Comparison of ENCODE assay signal across 8 cellular contexts in the genomic region with DNA sequence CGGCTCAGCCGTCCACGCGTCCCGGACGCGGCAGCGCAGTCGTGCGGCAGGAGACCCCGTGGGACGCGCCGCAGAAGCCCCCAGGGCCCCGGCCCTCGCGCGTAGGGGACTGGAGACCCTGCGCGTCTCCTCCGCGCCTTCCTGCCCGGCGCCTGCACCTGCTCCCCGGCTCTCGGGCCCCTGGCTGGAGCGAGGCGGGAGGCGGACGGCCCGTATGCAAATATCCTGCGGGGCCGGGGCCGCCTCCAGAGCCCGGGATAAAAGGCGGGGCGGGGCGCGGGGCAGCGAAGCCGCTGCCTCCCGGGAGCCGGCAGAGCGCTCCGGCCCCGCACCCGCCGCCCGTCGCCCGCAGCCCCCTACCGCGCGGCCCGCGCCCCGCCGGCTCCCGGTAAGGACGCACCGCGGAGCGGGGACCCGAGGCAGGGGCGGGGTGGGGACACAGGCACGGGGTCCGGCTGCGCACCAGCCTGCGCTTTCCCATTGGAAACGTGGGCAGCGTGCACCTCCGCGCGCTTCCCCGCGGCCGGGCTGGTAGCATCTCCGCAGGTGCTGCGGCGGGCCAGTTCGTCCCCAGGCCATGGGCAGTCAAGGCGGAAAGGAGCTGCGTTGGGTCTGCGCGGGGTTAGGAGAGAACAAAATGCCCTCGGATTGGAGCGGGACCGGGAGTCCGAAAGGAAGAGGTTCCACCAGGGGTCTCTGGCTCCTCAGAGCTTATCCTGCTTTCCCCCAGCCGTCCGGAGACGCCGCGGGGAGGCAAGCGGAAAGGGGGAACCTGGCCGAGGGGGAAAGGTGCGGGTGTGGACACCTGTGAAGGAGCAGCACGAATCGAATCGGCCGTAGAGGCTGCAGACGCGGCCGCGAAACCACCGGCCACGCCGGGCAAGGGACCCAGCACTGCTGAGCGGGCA.
A peak's percentile ranks its signal among the peaks of the same experiment; 100 is the strongest.
DNase-seq lines count a peak whose midpoint lies in the region; TF ChIP-seq lines count a peak whose summit lies in the region.

A gene with protein sequence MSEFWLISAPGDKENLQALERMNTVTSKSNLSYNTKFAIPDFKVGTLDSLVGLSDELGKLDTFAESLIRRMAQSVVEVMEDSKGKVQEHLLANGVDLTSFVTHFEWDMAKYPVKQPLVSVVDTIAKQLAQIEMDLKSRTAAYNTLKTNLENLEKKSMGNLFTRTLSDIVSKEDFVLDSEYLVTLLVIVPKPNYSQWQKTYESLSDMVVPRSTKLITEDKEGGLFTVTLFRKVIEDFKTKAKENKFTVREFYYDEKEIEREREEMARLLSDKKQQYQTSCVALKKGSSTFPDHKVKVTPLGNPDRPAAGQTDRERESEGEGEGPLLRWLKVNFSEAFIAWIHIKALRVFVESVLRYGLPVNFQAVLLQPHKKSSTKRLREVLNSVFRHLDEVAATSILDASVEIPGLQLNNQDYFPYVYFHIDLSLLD (plus strand): TSS at position 287 of the 908 bp plus-strand sequence. CDS start 1,220 bp downstream, outside the sequence.

- H3K27me3 Mint-ChIP-seq in activated T-cell treated with anti-CD3 and anti-CD28 coated beads, Interleukin-2, amount 50 U/mL, for 24 hours: peaks cover 73% of the 10 kb centered on the region
- peaks cover 96% of the 10 kb centered on the region for H3K27me3 Mint-ChIP-seq in nephron (ENCODE audit: low read depth)

- peak within 1 kb of the TSS; percentile 64 for H3K4me3 Mint-ChIP-seq in activated T-cell treated with anti-CD3 and anti-CD28 coated beads, Interleukin-2, amount 50 U/mL, for 24 hours
- peak within 1 kb of the TSS; percentile 70 to 77 (median 73) for H3K4me3 Mint-ChIP-seq in nephron

- H3K9me3 ChIP-seq in HAP-1: no peaks in the 10 kb centered on the region; the same call in 1 of the 2 replicates
- H3K9me3 ChIP-seq in effector memory CD4-positive, alpha-beta T cell (ENCODE audit: control insufficient read depth, low read length): no peaks in the 10 kb centered on the region

- H3K27ac ChIP-seq in effector memory CD4-positive, alpha-beta T cell (ENCODE audit: insufficient read depth, low read length, poor library complexity, severe bottlenecking): no peak within 1 kb of the TSS
- no peak within 1 kb of the TSS for H3K27ac ChIP-seq in caudate nucleus (ENCODE audit: low read depth, low read length)

- no peaks in the 10 kb centered on the region for H3K36me3 ChIP-seq in HAP-1 (replicated peaks)
- no peaks in the 10 kb centered on the region for H3K36me3 ChIP-seq in effector memory CD4-positive, alpha-beta T cell (ENCODE audit: control insufficient read depth, insufficient read depth, low read length)

- H3K27me3 ChIP-seq in HAP-1 (ENCODE audit: low read depth): peaks cover 51% of the 10 kb centered on the region
- H3K27me3 ChIP-seq in effector memory CD4-positive, alpha-beta T cell (replicated peaks; ENCODE audit: control insufficient read depth, insufficient read depth, low read length, poor library complexity, severe bottlenecking): peaks cover 18% of the 10 kb centered on the region

- H3K27ac Mint-ChIP-seq in activated T-cell treated with anti-CD3 and anti-CD28 coated beads, Interleukin-2, amount 50 U/mL, for 24 hours: no peak within 1 kb of the TSS
- no peak within 1 kb of the TSS for H3K27ac Mint-ChIP-seq in nephron

- peaks cover 11% of the 10 kb centered on the region for H3K4me1 Mint-ChIP-seq in activated T-cell treated with anti-CD3 and anti-CD28 coated beads, Interleukin-2, amount 50 U/mL, for 24 hours (ENCODE audit: low read depth)
- no peaks in the 10 kb centered on the region for H3K4me1 Mint-ChIP-seq in nephron

- TF ChIP-seq CTCF in nephron (IDR thresholded peaks at IDR 0.05; ENCODE audit: unreplicated experiment in 3 of 3): no peak

- H3K9me3 Mint-ChIP-seq in activated T-cell treated with anti-CD3 and anti-CD28 coated beads, Interleukin-2, amount 50 U/mL, for 24 hours: no peaks in the 10 kb centered on the region
- H3K9me3 Mint-ChIP-seq in nephron: no peaks in the 10 kb centered on the region

- H3K36me3 Mint-ChIP-seq in activated T-cell treated with anti-CD3 and anti-CD28 coated beads, Interleukin-2, amount 50 U/mL, for 24 hours (ENCODE audit: low read depth): no peaks in the 10 kb centered on the region
- H3K36me3 Mint-ChIP-seq in nephron (ENCODE audit: low read depth): no peaks in the 10 kb centered on the region

- peaks cover 5% of the 10 kb centered on the region; the same call in 1 of the 2 replicates for H3K4me1 ChIP-seq in HAP-1
- H3K4me1 ChIP-seq in effector memory CD4-positive, alpha-beta T cell (ENCODE audit: control insufficient read depth, insufficient read depth, low read length, poor library complexity, severe bottlenecking): peaks cover 4% of the 10 kb centered on the region

- in situ Hi-C loops in HAP-1 (cut with MboI; ENCODE audit: low sequenced_read_pairs): no loop called here

- peak within 1 kb of the TSS; percentile 44 for H3K4me3 ChIP-seq in HAP-1
- peak within 1 kb of the TSS; percentile 39 for H3K4me3 ChIP-seq in effector memory CD4-positive, alpha-beta T cell (ENCODE audit: insufficient read depth, low read depth, low read length, poor library complexity, severe bottlenecking)

- peak; percentile 43 for DNase-seq in activated T-cell treated with anti-CD3 and anti-CD28 coated beads, Interleukin-2, amount 50 U/mL, for 24 hours
- DNase-seq in activated T-cell treated with anti-CD3 and anti-CD28 coated beads for 4 hours: no peak
- DNase-seq in HAP-1 (ENCODE audit: low spot score in 2 of 2): peak; percentile 50 to 82
- peak; percentile 41 for DNase-seq in NCI-H510A treated with DMSO at 0.1 percent for 48 hours (lab: John Stamatoyannopoulos, UW)
- no peak for DNase-seq in effector memory CD4-positive, alpha-beta T cell
- no peak for DNase-seq in kidney glomerular epithelial cell (lab: John Stamatoyannopoulos, UW)
- DNase-seq in caudate nucleus (lab: John Stamatoyannopoulos, UW): no peak

Comparison
In these comparisons a context has a peak if more than half of its experiments do, and no peak if none do; other contexts are left out.
1. DNase-seq: peak in activated T-cell treated with anti-CD3 and anti-CD28 coated beads, Interleukin-2, amount 50 U/mL, for 24 hours (single experiment), HAP-1 (2 of 2) and NCI-H510A treated with DMSO at 0.1 percent for 48 hours (single experiment); none in activated T-cell treated with anti-CD3 and anti-CD28 coated beads for 4 hours (single experiment), effector memory CD4-positive, alpha-beta T cell (0 of 3), kidney glomerular epithelial cell (single experiment) and caudate nucleus (0 of 61).